8 cellular contexts compared by ENCODE assay signal in genomic region chr14:47917344-47917954, GRCh38.
DNase-seq lines count a peak whose midpoint lies in the region; TF ChIP-seq lines count a peak whose summit lies in the region.

No MANE protein-coding gene starts in this region.

- CTCF ChIA-PET in Calu3 (lab: Charles Lee), result no interaction called here

- H3K4me1 Mint-ChIP-seq in Calu3 (ENCODE audit: low read depth, unreplicated experiment), result no peaks in the 10 kb centered on the region
- no peaks in the 10 kb centered on the region for H3K4me1 Mint-ChIP-seq in immature natural killer cell

- DNase-seq in Calu3 (peak; percentile 13), HT-29 (ENCODE audit: low spot score) (peak; percentile 42), SW480 (ENCODE audit: low spot score) (peak; percentile 16), iris pigment epithelial cell (ENCODE audit: low read depth) (peak; percentile 22), immature natural killer cell (no peak), ascending aorta (ENCODE audit: low spot score in 2 of 2) (no peak), HCEC 1CT (no peak)
- DNase-seq in stimulated activated CD4-positive, alpha-beta T cell treated with anti-CD3 and anti-CD28 coated beads, Interleukin-4, amount 100 ng/mL, for 24 hours, result no peak

- no peaks in the 10 kb centered on the region for H3K36me3 ChIP-seq in ascending aorta

- H3K27ac Mint-ChIP-seq in Calu3 (ENCODE audit: unreplicated experiment) (no peak overlapping the region), immature natural killer cell (no peak overlapping the region)

- no peaks in the 10 kb centered on the region for H3K27me3 ChIP-seq in ascending aorta

- no peak overlapping the region for H3K27ac ChIP-seq in ascending aorta

- H3K4me1 ChIP-seq in ascending aorta, result no peaks in the 10 kb centered on the region

- H3K4me3 Mint-ChIP-seq in Calu3 (ENCODE audit: low read depth, unreplicated experiment) (no peak overlapping the region), immature natural killer cell (no peak overlapping the region)

- no TSS peak for BruUV-seq in Calu3 (replicated peaks; lab: Mats Ljungman, UMichigan)

- TF ChIP-seq CTCF in Calu3 (IDR thresholded peaks at IDR 0.05; ENCODE audit: unreplicated experiment) (peak; percentile 8), ascending aorta (IDR thresholded peaks at IDR 0.05) (peak in 1 of 3 experiments; percentile 27)

- no peaks in the 10 kb centered on the region for H3K9me3 ChIP-seq in ascending aorta

- H3K36me3 Mint-ChIP-seq in Calu3 (ENCODE audit: insufficient read depth, unreplicated experiment), result no peaks in the 10 kb centered on the region
- no peaks in the 10 kb centered on the region for H3K36me3 Mint-ChIP-seq in immature natural killer cell

- H3K9me3 Mint-ChIP-seq in Calu3 (ENCODE audit: low read depth, unreplicated experiment) (no peaks in the 10 kb centered on the region), immature natural killer cell (peaks cover 3 to 19% (median 8%) of the 10 kb centered on the region in 6 donors)

- intact Hi-C loops in Calu3 (cut with micrococcal nuclease; ENCODE audit: unreplicated experiment), result loop anchor here (1.0 kb wide), 2 partner anchors 481 to 1256 kb away; no protein-coding TSS in a partner anchor
- intact Hi-C loops in ascending aorta (cut with DNase I), result no loop called here

- H3K27me3 Mint-ChIP-seq in Calu3 (ENCODE audit: unreplicated experiment) (no peaks in the 10 kb centered on the region), immature natural killer cell (ENCODE audit: low read depth in 3 of 3) (no peaks in the 10 kb centered on the region)

- H3K4me3 ChIP-seq in ascending aorta, result no peak overlapping the region

Comparison
In these comparisons a context has a peak if more than half of its experiments do, and no peak if none do; other contexts are left out.
1. DNase-seq: peak in Calu3 (single experiment), HT-29 (single experiment), SW480 (single experiment) and iris pigment epithelial cell (single experiment); none in immature natural killer cell (0 of 3), ascending aorta (0 of 2), stimulated activated CD4-positive, alpha-beta T cell treated with anti-CD3 and anti-CD28 coated beads, Interleukin-4, amount 100 ng/mL, for 24 hours (single experiment) and HCEC 1CT (single experiment).